1 cellular context compared by ENCODE assay signal in genomic region chr12:122889658-122890561, GRCh38.
TF ChIP-seq lines count a peak whose summit lies in the region.

No MANE protein-coding gene starts in this region.

TF ChIP-seq in WTC11, 78 proteins besides CTCF, POLR2A, EP300 and RAD21 (continued from another document):
- TF ChIP-seq KAT7 (CRISPR knock-in tag; IDR thresholded peaks at IDR 0.05; ENCODE audit: borderline replicate concordance) (no peak), TP53 (CRISPR knock-in tag; IDR thresholded peaks at IDR 0.05) (no peak), GTF2I (CRISPR knock-in tag; conservative IDR thresholded peaks at IDR 0.05) (no peak), CREM (CRISPR knock-in tag; IDR thresholded peaks at IDR 0.05) (no peak)
